In the genomic region with DNA sequence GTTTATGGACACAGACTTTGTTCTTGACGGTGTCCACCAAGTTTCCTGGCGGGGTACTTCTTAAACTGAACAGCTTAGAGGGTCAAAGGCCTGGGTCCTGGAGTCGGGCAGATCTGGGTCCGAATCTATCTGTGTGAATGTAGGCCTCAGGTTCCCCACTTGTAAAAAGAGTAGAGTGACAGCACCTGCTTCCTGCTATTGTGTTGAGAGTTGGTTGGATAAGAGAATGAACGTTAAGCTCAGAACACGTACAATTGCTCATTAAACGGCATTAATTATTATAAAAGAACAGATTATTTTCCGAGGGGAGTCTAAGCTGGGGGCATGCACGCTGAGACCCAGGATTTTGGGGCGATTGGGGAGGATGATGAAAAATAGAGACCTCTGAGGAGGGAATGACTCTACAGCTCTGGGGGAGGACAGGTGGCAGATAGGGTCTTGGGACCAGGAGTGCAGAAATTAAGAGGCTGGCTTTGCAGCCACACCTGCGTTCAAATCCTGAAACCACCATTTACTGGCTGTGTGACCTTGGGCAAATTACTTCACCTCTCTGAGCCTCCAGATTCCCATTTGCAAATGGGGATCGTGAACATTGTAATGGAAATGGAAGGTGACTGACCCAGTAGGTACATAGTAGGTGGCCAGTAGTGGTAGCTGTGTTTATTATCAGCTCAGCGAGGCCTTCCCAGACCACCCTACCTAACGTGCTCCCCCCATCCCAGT, we compare ENCODE assay signal across 1 cellular context.
TF ChIP-seq lines count a peak whose summit lies in the region.

No MANE protein-coding gene starts in this region.

TF ChIP-seq in H1, 55 proteins besides CTCF, POLR2A, EP300 and RAD21 (continued from another document):
- no peak for TF ChIP-seq POU5F1 (IDR thresholded peaks at IDR 0.05; ENCODE audit: low read depth, low read length)
